In the genomic region with DNA sequence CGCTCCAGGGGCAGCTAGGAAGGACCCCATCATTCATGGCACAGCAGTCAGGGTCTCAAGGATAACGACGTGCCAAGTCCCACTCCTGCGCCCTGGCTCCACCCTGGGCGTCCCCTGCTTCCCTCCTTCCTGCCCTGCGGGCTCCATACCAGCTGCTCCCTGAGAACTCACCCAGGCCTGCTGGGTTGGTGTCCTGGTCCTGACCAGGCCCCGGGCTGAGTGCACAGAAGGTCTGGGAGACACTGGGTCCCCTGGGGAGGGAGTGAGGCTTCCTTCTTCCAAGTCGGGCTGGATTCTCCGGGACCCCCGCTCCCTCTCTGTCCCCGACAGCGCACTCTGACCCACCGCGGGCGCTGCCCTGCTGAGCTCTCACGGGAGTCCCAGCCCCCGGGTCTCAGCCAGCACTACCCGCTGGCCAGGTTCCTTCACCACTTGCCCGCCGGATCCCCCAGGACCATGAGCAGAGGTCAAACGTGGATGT, we compare ENCODE assay signal across 29 cellular contexts.
"Had no signal": no experiment of that assay in that cellular context is flagged by ENCODE, and none has a peak within 500 bp of the region (broad histone marks: within the 10 kb centered on the region; RNA-seq: fewer than 3 reads in every experiment).

No MANE protein-coding gene starts in this region.

- H3K36me3 ChIP-seq: gastrocnemius medialis, ovary, prostate gland, transverse colon, WERI-Rb-1 had no signal

- DNase-seq: activated CD4-positive, alpha-beta T cell treated with anti-CD3 and anti-CD28 coated beads for 48 hours; activated CD4-positive, alpha-beta T cell treated with anti-CD3 and anti-CD28 coated beads, Interleukin-2, amount 50 U/mL, for 48 hours; activated CD8-positive, alpha-beta memory T cell treated with anti-CD3 and anti-CD28 coated beads for 24 hours; activated gamma-delta T cell; anterior cingulate cortex; effector memory CD4-positive, alpha-beta T cell; erythroblast; gastrocnemius medialis; glutamatergic neuron; naive B cell; nephron progenitor cell; retina; stimulated activated naive CD8-positive, alpha-beta T cell treated with anti-CD3 and anti-CD28 coated beads, Interleukin-15, Interleukin-2, amounts not matched to agents 100 U/mL and 50 U/mL, for 24 hours; SW 1271; T-helper 9 cell; testis; transverse colon; WERI-Rb-1 had no signal

- H3K27ac ChIP-seq: coronary artery, dorsolateral prefrontal cortex, gastrocnemius medialis, ovary, prostate gland, SK-N-MC, testis, transverse colon, WERI-Rb-1 had no signal

- H3K4me3 ChIP-seq: coronary artery, dorsolateral prefrontal cortex, gastrocnemius medialis, ovary, prostate gland, SK-N-MC, testis, transverse colon had no signal

- FAIRE-seq: bronchial epithelial cell, islet of Langerhans, TTC549, urothelium cell line had no signal

- H3K9me3 ChIP-seq: gastrocnemius medialis, ovary, prostate gland, testis, transverse colon had no signal

- H3K4me1 ChIP-seq: gastrocnemius medialis, prostate gland, testis had no signal

- ATAC-seq: activated CD4-positive, CD25-positive, alpha-beta regulatory T cell treated with anti-CD3 and anti-CD28 coated beads, Interleukin-2, amount 50 U/mL, for 24 hours; gastrocnemius medialis; left colon; stimulated activated naive CD8-positive, alpha-beta T cell treated with anti-CD3 and anti-CD28 coated beads, Interleukin-15, Interleukin-2, amounts not matched to agents 100 U/mL and 50 U/mL, for 24 hours had no signal

- H3K27me3 ChIP-seq: ovary, testis, transverse colon had no signal
